8 cellular contexts compared by ENCODE assay signal in the genomic region with DNA sequence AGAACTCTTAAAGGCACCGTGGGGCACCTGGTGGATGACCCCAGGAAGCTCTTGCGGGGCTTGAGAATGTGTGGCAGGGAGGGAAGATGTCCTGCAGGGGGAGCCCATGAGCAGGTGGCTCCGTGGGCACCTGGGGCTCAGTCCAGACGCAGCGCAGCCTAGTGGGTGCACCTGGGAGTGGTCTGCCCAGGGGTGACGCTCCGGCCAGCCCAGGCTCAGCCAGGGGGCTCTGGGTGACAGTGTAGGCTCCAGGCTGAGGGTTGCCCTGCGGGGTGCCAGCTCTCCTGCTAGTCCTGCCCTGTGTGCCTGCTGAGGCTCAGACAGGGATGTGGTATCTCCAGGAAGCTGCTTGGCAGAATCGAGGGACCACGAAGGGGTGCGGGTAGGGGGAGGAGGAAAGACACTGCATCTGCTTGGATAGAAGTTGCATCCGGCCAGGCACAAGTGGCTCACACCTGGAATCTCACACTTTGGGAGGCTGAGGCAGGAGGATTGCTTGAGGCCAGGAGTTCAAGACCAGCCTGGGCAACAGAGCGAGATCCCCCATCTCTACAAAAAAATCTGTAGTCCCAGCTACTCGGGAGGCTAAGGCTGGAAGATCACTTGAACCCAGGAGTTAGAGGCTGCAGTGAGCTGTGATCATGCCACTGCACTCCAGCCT. TPM values are rescaled to one million over a fixed set of nuclear protein-coding genes. Genes with fewer than 3 reads are reported as not detected.
DNase-seq lines count a peak whose midpoint lies in the region; ATAC-seq and TF ChIP-seq lines count a peak whose summit lies in the region.

No MANE protein-coding gene starts in this region.

- H4K20me1 ChIP-seq in Karpas-422 (ENCODE audit: insufficient read depth, low read depth, low read length) = no peaks in the 10 kb centered on the region

- no peaks in the 10 kb centered on the region for H3K79me2 ChIP-seq in Karpas-422 (ENCODE audit: low read length)

- H3K27ac ChIP-seq in Karpas-422 (ENCODE audit: low read length) (no peak overlapping the region), SJCRH30 (peak overlapping the region; percentile 76)

- H3K9ac ChIP-seq in Karpas-422 (ENCODE audit: low read length) = no peak overlapping the region

- no peak overlapping the region for H3K4me2 ChIP-seq in Karpas-422 (ENCODE audit: low read depth, low read length, poor library complexity, severe bottlenecking)

- no peak overlapping the region for H2AFZ ChIP-seq in Karpas-422 (ENCODE audit: low read length)

- H3K9me2 ChIP-seq in Karpas-422 (replicated peaks; ENCODE audit: insufficient read depth, low read length) = no peaks in the 10 kb centered on the region

- no peak overlapping the region for H3K4me3 ChIP-seq in AG09309 (ENCODE audit: control insufficient read depth, low read depth, low read length)
- H3K4me3 ChIP-seq in Karpas-422 (ENCODE audit: low read length) = no peak overlapping the region
- no peak overlapping the region for H3K4me3 ChIP-seq in SJCRH30

- H3K27me3 ChIP-seq in Karpas-422 (ENCODE audit: low read length) (no peaks in the 10 kb centered on the region), SJCRH30 (no peaks in the 10 kb centered on the region)

- H3K36me3 ChIP-seq in Karpas-422 (ENCODE audit: insufficient read depth, low read length) (no peaks in the 10 kb centered on the region), SJCRH30 (no peaks in the 10 kb centered on the region)

- intact Hi-C loops in head of caudate nucleus (cut with DNase I) = no loop called here

- DNase-seq in AG09309 (ENCODE audit: low read depth) (no peak), Karpas-422 (peak; percentile 96), SJCRH30 (peak; percentile 86 to 96), head of caudate nucleus (peak in 38 of 42 donors; percentile 23 to 86 (median 60)), retina (peak; percentile 70)
- peak; percentile 66 for DNase-seq in activated effector memory CD4-positive, alpha-beta T cell treated with Interleukin-2 at 50 U/mL for 16 hours

- H3K4me1 ChIP-seq in Karpas-422 (ENCODE audit: low read length) (no peaks in the 10 kb centered on the region), SJCRH30 (peaks cover 9% of the 10 kb centered on the region)

- H3K9me3 ChIP-seq in Karpas-422 (ENCODE audit: low read length) (no peaks in the 10 kb centered on the region), SJCRH30 (replicated peaks) (no peaks in the 10 kb centered on the region)

- TF ChIP-seq CTCF in AG09309 (IDR thresholded peaks at IDR 0.05; ENCODE audit: control insufficient read depth, insufficient read depth, low read depth, low read length, missing control alignments) = peak; percentile 95

- peak; percentile 70 for ATAC-seq in GM19023 (IDR thresholded peaks at IDR 0.05; ENCODE audit: unreplicated experiment)
- ATAC-seq in GM18868 (IDR thresholded peaks at IDR 0.05; ENCODE audit: unreplicated experiment) = no peak

RNA-seq across cellular contexts. Expression of a gene that starts 15.0 kb away (rescaled TPM):
- total RNA-seq in Karpas-422 (2014; rRNA removed; shearing (Covaris generic); ENCODE audit: low replicate concordance) = 93.0 and 130 TPM in 2 replicates
- total RNA-seq in SJCRH30 (2014; rRNA removed; shearing (Covaris generic)) = 32.9 and 33.3 TPM in 2 replicates

RNA-seq across cellular contexts. Expression of a gene that starts 26.1 kb away (rescaled TPM):
- 4.0 and 4.8 TPM in 2 replicates for total RNA-seq in Karpas-422 (2014; rRNA removed; shearing (Covaris generic); ENCODE audit: low replicate concordance)
- total RNA-seq in SJCRH30 (2014; rRNA removed; shearing (Covaris generic)) = 5.9 and 7.4 TPM in 2 replicates

RNA-seq across cellular contexts. Expression of a gene that starts 35.7 kb away (rescaled TPM):
- not detected in 2 replicates for total RNA-seq in Karpas-422 (2014; rRNA removed; shearing (Covaris generic); ENCODE audit: low replicate concordance)
- not detected in 2 replicates for total RNA-seq in SJCRH30 (2014; rRNA removed; shearing (Covaris generic))

RNA-seq across cellular contexts. Expression of a gene that starts 48.0 kb away (rescaled TPM):
- not detected in 2 replicates for total RNA-seq in Karpas-422 (2014; rRNA removed; shearing (Covaris generic); ENCODE audit: low replicate concordance)
- total RNA-seq in SJCRH30 (2014; rRNA removed; shearing (Covaris generic)) = 0.10 TPM in 1 of 2 replicates, not detected in the other

RNA-seq across cellular contexts. Expression of a gene that starts 59.0 kb away (rescaled TPM):
- 25.0 and 25.5 TPM in 2 replicates for total RNA-seq in Karpas-422 (2014; rRNA removed; shearing (Covaris generic); ENCODE audit: low replicate concordance)
- 115 and 117 TPM in 2 replicates for total RNA-seq in SJCRH30 (2014; rRNA removed; shearing (Covaris generic))
